In the genomic region with DNA sequence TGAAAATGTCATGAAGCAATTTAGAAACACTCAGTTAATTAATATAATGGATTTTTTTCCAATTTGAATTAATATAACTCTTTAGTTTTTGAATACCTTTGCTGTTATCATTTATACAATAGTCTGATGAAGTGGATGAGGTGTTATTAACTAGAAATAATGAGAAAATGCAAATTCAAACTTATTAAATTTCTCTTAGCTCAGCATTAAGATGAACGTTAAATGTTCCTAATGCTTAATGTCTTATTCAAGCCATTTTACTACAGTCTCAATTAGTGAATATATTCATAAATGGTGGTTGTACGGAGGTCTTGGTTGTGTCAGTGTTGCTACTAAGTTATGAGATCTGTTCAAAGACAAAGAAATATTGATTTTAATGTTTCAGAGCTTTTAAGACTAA, we compare ENCODE assay signal across 4 cellular contexts.
TF ChIP-seq lines count a peak whose summit lies in the region.

No MANE protein-coding gene starts in this region.

TF ChIP-seq in HepG2, 621 proteins besides CTCF, POLR2A, EP300 and RAD21:
- TF ChIP-seq, protein P1, sequence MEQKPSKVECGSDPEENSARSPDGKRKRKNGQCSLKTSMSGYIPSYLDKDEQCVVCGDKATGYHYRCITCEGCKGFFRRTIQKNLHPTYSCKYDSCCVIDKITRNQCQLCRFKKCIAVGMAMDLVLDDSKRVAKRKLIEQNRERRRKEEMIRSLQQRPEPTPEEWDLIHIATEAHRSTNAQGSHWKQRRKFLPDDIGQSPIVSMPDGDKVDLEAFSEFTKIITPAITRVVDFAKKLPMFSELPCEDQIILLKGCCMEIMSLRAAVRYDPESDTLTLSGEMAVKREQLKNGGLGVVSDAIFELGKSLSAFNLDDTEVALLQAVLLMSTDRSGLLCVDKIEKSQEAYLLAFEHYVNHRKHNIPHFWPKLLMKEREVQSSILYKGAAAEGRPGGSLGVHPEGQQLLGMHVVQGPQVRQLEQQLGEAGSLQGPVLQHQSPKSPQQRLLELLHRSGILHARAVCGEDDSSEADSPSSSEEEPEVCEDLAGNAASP (CRISPR knock-in tag; IDR thresholded peaks at IDR 0.05; ENCODE audit: borderline replicate concordance) = no peak
- TF ChIP-seq MAFK (conservative IDR thresholded peaks at IDR 0.05 in 1 of 2, IDR thresholded peaks at IDR 0.05 in 1 of 2; ENCODE audit: low read length in 2 of 2) (peak in 1 of 2 experiments; percentile 70; a peak in 2 of 4 replicates), MAFF (IDR thresholded peaks at IDR 0.05; ENCODE audit: low read depth, low read length) (peak; percentile 58; the same call in 1 of the 2 replicates)

TF ChIP-seq in A549, 52 proteins besides CTCF, POLR2A, EP300 and RAD21:
- TF ChIP-seq MAFK (IDR thresholded peaks at IDR 0.05; ENCODE audit: partially characterized antibody) = peak; percentile 7
- TF ChIP-seq CHD2 (IDR thresholded peaks at IDR 0.05; ENCODE audit: low read length, partially characterized antibody) = no peak
- TF ChIP-seq HOXB13 (CRISPR knock-in tag; IDR thresholded peaks at IDR 0.05; ENCODE audit: low read depth) = no peak

TF ChIP-seq in IMR-90, 13 proteins besides CTCF, POLR2A, EP300 and RAD21:
- TF ChIP-seq FOS (IDR thresholded peaks at IDR 0.05; ENCODE audit: low read depth, low read length) = no peak
- TF ChIP-seq SMC3 (IDR thresholded peaks at IDR 0.05; ENCODE audit: low read depth, low read length) = no peak
- peak; percentile 37; the same call in 1 of the 2 replicates for TF ChIP-seq MAFK (IDR thresholded peaks at IDR 0.05; ENCODE audit: low read depth, low read length)
TF ChIP-seq in IMR-90: peak in this region for 1.

TF ChIP-seq in K562, 482 proteins besides CTCF, POLR2A, EP300 and RAD21:
- no peak for TF ChIP-seq NCOA4 (IDR thresholded peaks at IDR 0.05; ENCODE audit: partially characterized antibody)
- 0 out of 2 replicates have a peak, but pooled peaks have one; percentile 10 for TF ChIP-seq ZNF316 (IDR thresholded peaks at IDR 0.05)
TF ChIP-seq in K562: peak in this region for 1.
